ENCODE assay signal across 21 cellular contexts in genomic region chr3:96966181-96966929, GRCh38.
DNase-seq lines count a peak whose midpoint lies in the region; ATAC-seq, FAIRE-seq and TF ChIP-seq lines count a peak whose summit lies in the region.
"Had no signal": no experiment of that assay in that cellular context is flagged by ENCODE, and none has a peak within 500 bp of the region (broad histone marks: within the 10 kb centered on the region; RNA-seq: fewer than 3 reads in every experiment).

No MANE protein-coding gene starts in this region.

- no peak overlapping the region for H3K4me3 Mint-ChIP-seq in neural progenitor cell
- H3K4me3 Mint-ChIP-seq: B cell, H9 had no signal

- ATAC-seq in A549 (no peak), foreskin keratinocyte (peak; percentile 50)

- TF ChIP-seq EP300 in A549 (IDR thresholded peaks at IDR 0.05): no peak

- H3K9me3 ChIP-seq in A549: no peaks in the 10 kb centered on the region
- H3K9me3 ChIP-seq in neural progenitor cell (ENCODE audit: low read depth): no peaks in the 10 kb centered on the region
- H3K9me3 ChIP-seq: Peyer's patch had no signal

- DNase-seq in A549 (ENCODE audit: low read depth in 1 of 2, low spot score in 1 of 2) (no peak), NCI-H446 treated with DMSO at 0.1 percent for 48 hours (lab: John Stamatoyannopoulos, UW) (peak; percentile 85), astrocyte of the hippocampus (ENCODE audit: low read depth, low spot score) (peak; percentile 10), foreskin keratinocyte (peak in 1 of 2 donors; percentile 25), coronary artery (ENCODE audit: low spot score) (no peak), frontal cortex (ENCODE audit: low spot score in 2 of 2) (no peak), neural progenitor cell (ENCODE audit: low spot score) (no peak), COLO668 (lab: John Stamatoyannopoulos, UW; ENCODE audit: unreplicated experiment) (no peak)
- DNase-seq: 8988T, COR-L47, DMS 273 treated with DMSO at 0.1 percent for 48 hours, DND-41, H9, NCI-H1417, NCI-H187 treated with DMSO at 0.1 percent for 48 hours, NCI-H345, Peyer's patch, SHP77 had no signal

- FAIRE-seq in A549 (lab: Jason Lieb, UNC) (no peak), frontal cortex (lab: Jason Lieb, UNC) (no peak)

- no peaks in the 10 kb centered on the region for H3K9me3 Mint-ChIP-seq in neural progenitor cell
- H3K9me3 Mint-ChIP-seq: H9 had no signal

- H3K4me1 ChIP-seq in A549 (no peaks in the 10 kb centered on the region), foreskin keratinocyte (peaks cover 31% of the 10 kb centered on the region), neural progenitor cell (no peaks in the 10 kb centered on the region)
- H3K4me1 ChIP-seq: Peyer's patch had no signal

- no peak overlapping the region for H2AFZ ChIP-seq in neural progenitor cell (replicated peaks)

- H3K27ac Mint-ChIP-seq in neural progenitor cell: no peak overlapping the region
- H3K27ac Mint-ChIP-seq: B cell, H9 had no signal

- WGBS in A549 (ENCODE audit: missing lambda C conversion rate): 48% methylated on average over 6 of the region's 6 CpGs

- POLR2A ChIA-PET in A549 (lab: Yijun Ruan, JAX): no interaction called here

- H4K20me1 ChIP-seq in neural progenitor cell (ENCODE audit: low read depth): no peaks in the 10 kb centered on the region

- TF ChIP-seq CTCF in A549 (IDR thresholded peaks at IDR 0.05): no peak
- TF ChIP-seq CTCF in foreskin keratinocyte (conservative IDR thresholded peaks at IDR 0.05): no peak
- TF ChIP-seq CTCF in coronary artery (IDR thresholded peaks at IDR 0.05): no peak
- no peak for TF ChIP-seq CTCF in neural progenitor cell (IDR thresholded peaks at IDR 0.05)

- no peak overlapping the region for H3K4me2 ChIP-seq in A549
- H3K4me2 ChIP-seq in neural progenitor cell: no peak overlapping the region
- H3K4me2 ChIP-seq: KMS-11 had no signal

- TF ChIP-seq POLR2A in A549 (IDR thresholded peaks at IDR 0.05; ENCODE audit: low read length): no peak

- H3K27me3 Mint-ChIP-seq in neural progenitor cell (ENCODE audit: insufficient read depth, low read depth): no peaks in the 10 kb centered on the region
- H3K27me3 Mint-ChIP-seq: B cell had no signal

- no peak overlapping the region for H3K9ac ChIP-seq in neural progenitor cell
- H3K9ac ChIP-seq: KMS-11 had no signal

- H3K79me2 ChIP-seq in neural progenitor cell (ENCODE audit: low read depth): no peaks in the 10 kb centered on the region

- H3K27me3 ChIP-seq in foreskin keratinocyte: no peaks in the 10 kb centered on the region
- H3K27me3 ChIP-seq in neural progenitor cell: no peaks in the 10 kb centered on the region
- H3K27me3 ChIP-seq: Peyer's patch had no signal

- H3K4me1 Mint-ChIP-seq in neural progenitor cell: no peaks in the 10 kb centered on the region
- H3K4me1 Mint-ChIP-seq: B cell had no signal

- no peaks in the 10 kb centered on the region for H3F3A ChIP-seq in neural progenitor cell (ENCODE audit: low read depth)

- H3K4me3 ChIP-seq in A549: no peak overlapping the region
- no peak overlapping the region for H3K4me3 ChIP-seq in coronary artery
- H3K4me3 ChIP-seq in neural progenitor cell: no peak overlapping the region
- H3K4me3 ChIP-seq: Peyer's patch, SK-N-MC had no signal

- no peaks in the 10 kb centered on the region for H3K36me3 Mint-ChIP-seq in neural progenitor cell

- CTCF ChIA-PET in A549 (lab: Yijun Ruan, JAX): no interaction called here

- no peak for TF ChIP-seq RAD21 in A549 (conservative IDR thresholded peaks at IDR 0.05 in 1 of 2, IDR thresholded peaks at IDR 0.05 in 1 of 2)

- H3K27ac ChIP-seq in A549: no peak overlapping the region
- no peak overlapping the region for H3K27ac ChIP-seq in foreskin keratinocyte
- no peak overlapping the region for H3K27ac ChIP-seq in coronary artery
- H3K27ac ChIP-seq in neural progenitor cell: no peak overlapping the region
- H3K27ac ChIP-seq: KMS-11, Peyer's patch, SK-N-MC had no signal

- no peaks in the 10 kb centered on the region for H3K36me3 ChIP-seq in neural progenitor cell
- H3K36me3 ChIP-seq: Peyer's patch had no signal

TF ChIP-seq in A549, 52 proteins besides CTCF, POLR2A, EP300 and RAD21:
- no peak for TF ChIP-seq EHF (CRISPR knock-in tag; IDR thresholded peaks at IDR 0.05)
- TF ChIP-seq MAFK (IDR thresholded peaks at IDR 0.05; ENCODE audit: partially characterized antibody): peak; percentile 78

Comparison
In these comparisons a context has a peak if more than half of its experiments do, and no peak if none do; other contexts are left out.
1. DNase-seq: peak in NCI-H446 treated with DMSO at 0.1 percent for 48 hours (single experiment) and astrocyte of the hippocampus (single experiment); none in A549 (0 of 2), coronary artery (single experiment), frontal cortex (0 of 2), neural progenitor cell (single experiment) and COLO668 (single experiment).